1 cellular context compared by ENCODE assay signal in genomic region chr4:94897023-94897422, GRCh38.
A peak's percentile ranks its signal among the peaks of the same experiment; 100 is the strongest.
TF ChIP-seq lines count a peak whose summit lies in the region.

No MANE protein-coding gene starts in this region.

TF ChIP-seq in HepG2, 621 proteins besides CTCF, POLR2A, EP300 and RAD21 (continued from another document and continues in another):
- peak; percentile 41; the same call in 1 of the 2 replicates for TF ChIP-seq FOXP4 (CRISPR knock-in tag; IDR thresholded peaks at IDR 0.05)
- TF ChIP-seq ZNF446 (CRISPR knock-in tag; IDR thresholded peaks at IDR 0.05): no peak
- peak; percentile 24; the same call in 1 of the 2 replicates for TF ChIP-seq GATAD2A (CRISPR knock-in tag; IDR thresholded peaks at IDR 0.05)
- TF ChIP-seq GTF2F1 (IDR thresholded peaks at IDR 0.05; ENCODE audit: low read length): no peak
- TF ChIP-seq ZNF329 (CRISPR knock-in tag; IDR thresholded peaks at IDR 0.05; ENCODE audit: low read depth): no peak
- TF ChIP-seq ZNF710 (CRISPR knock-in tag; IDR thresholded peaks at IDR 0.05; ENCODE audit: borderline replicate concordance): peak; percentile 45; the same call in 1 of the 2 replicates
- peak; percentile 42; the same call in 1 of the 2 replicates for TF ChIP-seq MEIS2 (CRISPR knock-in tag; IDR thresholded peaks at IDR 0.05)
- TF ChIP-seq MXD4 (CRISPR knock-in tag; IDR thresholded peaks at IDR 0.05): no peak
- no peak for TF ChIP-seq ZBTB34 (CRISPR knock-in tag; IDR thresholded peaks at IDR 0.05)
- no peak for TF ChIP-seq ATF5 (CRISPR knock-in tag; IDR thresholded peaks at IDR 0.05; ENCODE audit: low read depth)
- TF ChIP-seq ZNF691 (CRISPR knock-in tag; IDR thresholded peaks at IDR 0.05; ENCODE audit: borderline replicate concordance, low read depth): 0 out of 2 replicates have a peak, but pooled peaks have one; percentile 44
- TF ChIP-seq HMG20A (CRISPR knock-in tag; IDR thresholded peaks at IDR 0.05; ENCODE audit: borderline replicate concordance): peak; percentile 17; the same call in 1 of the 2 replicates
- no peak for TF ChIP-seq CHD4 (IDR thresholded peaks at IDR 0.05; ENCODE audit: borderline replicate concordance, low read length)
- TF ChIP-seq RNF2 (conservative IDR thresholded peaks at IDR 0.05; ENCODE audit: low read depth): no peak
- peak; percentile 58 for TF ChIP-seq PAXIP1 (CRISPR knock-in tag; conservative IDR thresholded peaks at IDR 0.05)
- TF ChIP-seq NCOR1 (IDR thresholded peaks at IDR 0.05; ENCODE audit: borderline replicate concordance, low read length): no peak
- TF ChIP-seq SRSF1 (optimal IDR thresholded peaks at IDR 0.05; ENCODE audit: low read depth, low read length): no peak
- TF ChIP-seq ATF1 (CRISPR knock-in tag; IDR thresholded peaks at IDR 0.05): no peak
- TF ChIP-seq RARA (CRISPR knock-in tag; IDR thresholded peaks at IDR 0.05): peak; percentile 55
- TF ChIP-seq PTBP1 (IDR thresholded peaks at IDR 0.05; ENCODE audit: low read depth, low read length, poor library complexity, severe bottlenecking): no peak
- no peak for TF ChIP-seq IRF1 (CRISPR knock-in tag; IDR thresholded peaks at IDR 0.05; ENCODE audit: low read depth)
- no peak for TF ChIP-seq NFYB (CRISPR knock-in tag; IDR thresholded peaks at IDR 0.05)
- no peak for TF ChIP-seq ZNF563 (CRISPR knock-in tag; IDR thresholded peaks at IDR 0.05)
- TF ChIP-seq PITX1 (CRISPR knock-in tag; IDR thresholded peaks at IDR 0.05): peak; percentile 89
- no peak for TF ChIP-seq DBP (CRISPR knock-in tag; IDR thresholded peaks at IDR 0.05; ENCODE audit: not compliant biosample characterization)
- TF ChIP-seq TFDP2 (CRISPR knock-in tag; IDR thresholded peaks at IDR 0.05): no peak
- TF ChIP-seq MED1 (CRISPR knock-in tag; IDR thresholded peaks at IDR 0.05): peak; percentile 37; the same call in 1 of the 2 replicates
- no peak for TF ChIP-seq ZNF510 (CRISPR knock-in tag; IDR thresholded peaks at IDR 0.05; ENCODE audit: low read depth)
- TF ChIP-seq ZSCAN5A (CRISPR knock-in tag; IDR thresholded peaks at IDR 0.05; ENCODE audit: borderline replicate concordance): no peak
- peak; percentile 27; the same call in 1 of the 2 replicates for TF ChIP-seq ONECUT2 (CRISPR knock-in tag; IDR thresholded peaks at IDR 0.05)
- TF ChIP-seq FIP1L1 (IDR thresholded peaks at IDR 0.05; ENCODE audit: borderline replicate concordance, insufficient read depth, low read depth, low read length): no peak
- no peak for TF ChIP-seq SMARCC2 (IDR thresholded peaks at IDR 0.05)
- peak; percentile 85 for TF ChIP-seq SALL1 (CRISPR knock-in tag; IDR thresholded peaks at IDR 0.05)
- TF ChIP-seq NFE2 (CRISPR knock-in tag; IDR thresholded peaks at IDR 0.05): no peak
- no peak for TF ChIP-seq ADNP (CRISPR knock-in tag; IDR thresholded peaks at IDR 0.05)
- no peak for TF ChIP-seq HMG20B (CRISPR knock-in tag; conservative IDR thresholded peaks at IDR 0.05)
- no peak for TF ChIP-seq ZNF564 (CRISPR knock-in tag; IDR thresholded peaks at IDR 0.05)
- TF ChIP-seq SIX4 (CRISPR knock-in tag; IDR thresholded peaks at IDR 0.05): no peak
- no peak for TF ChIP-seq ZNF546 (CRISPR knock-in tag; conservative IDR thresholded peaks at IDR 0.05)
- 0 out of 2 replicates have a peak, but pooled peaks have one; percentile 43 for TF ChIP-seq POGZ (CRISPR knock-in tag; IDR thresholded peaks at IDR 0.05)
- TF ChIP-seq ZNF512B (CRISPR knock-in tag; IDR thresholded peaks at IDR 0.05; ENCODE audit: borderline replicate concordance): no peak
- TF ChIP-seq GPBP1L1 (CRISPR knock-in tag; IDR thresholded peaks at IDR 0.05): no peak
- TF ChIP-seq FOXA3 (CRISPR knock-in tag; IDR thresholded peaks at IDR 0.05): peak; percentile 77
- peak in 1 of 2 experiments; percentile 72; a peak in 2 of 4 replicates for TF ChIP-seq NR2F1 (CRISPR knock-in tag; IDR thresholded peaks at IDR 0.05)
- no peak for TF ChIP-seq ZFP41 (CRISPR knock-in tag; IDR thresholded peaks at IDR 0.05; ENCODE audit: borderline replicate concordance)
